1 cellular context compared by ENCODE assay signal in the genomic region with DNA sequence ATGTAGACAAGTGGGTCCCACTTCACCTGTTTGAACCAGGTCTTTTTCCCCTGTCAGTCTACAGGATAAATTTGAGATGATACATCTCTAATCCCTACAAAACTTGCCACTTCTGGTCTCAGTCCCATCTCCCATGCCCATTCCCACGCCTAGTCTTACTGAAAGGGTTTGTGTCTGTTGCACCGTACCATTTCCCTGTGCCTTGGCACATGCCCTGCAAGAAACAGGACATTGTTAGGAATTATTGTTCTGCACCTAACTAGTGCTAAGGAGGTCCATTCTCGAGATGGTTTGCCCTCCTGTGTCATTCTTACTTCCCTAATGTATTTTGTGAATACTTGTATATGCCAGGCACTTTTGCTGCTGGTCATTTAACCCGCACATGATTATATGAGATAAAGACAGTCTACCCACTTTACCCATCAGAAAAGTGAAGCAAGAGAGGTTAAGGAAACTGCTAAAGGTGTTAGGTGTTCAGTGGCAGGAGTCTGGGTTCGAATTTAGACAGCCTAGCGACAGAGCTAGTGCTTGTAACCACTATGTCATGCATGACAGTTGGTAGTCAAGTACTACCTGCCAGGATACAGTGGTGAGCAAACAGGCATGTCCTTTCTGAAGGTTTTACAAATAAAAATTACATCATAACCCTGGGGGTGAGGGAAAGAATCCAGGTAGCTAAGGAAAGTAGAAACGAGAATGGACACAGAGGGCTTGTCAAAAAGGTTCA.
TF ChIP-seq lines count a peak whose summit lies in the region.

No MANE protein-coding gene starts in this region.

TF ChIP-seq in HepG2, 621 proteins besides CTCF, POLR2A, EP300 and RAD21:
- peak; percentile 95 for TF ChIP-seq RBM22 (optimal IDR thresholded peaks at IDR 0.05; ENCODE audit: low read length)
- TF ChIP-seq CEBPG (CRISPR knock-in tag; IDR thresholded peaks at IDR 0.05), result peak; percentile 30; the same call in 1 of the 2 replicates
- TF ChIP-seq, protein P1, sequence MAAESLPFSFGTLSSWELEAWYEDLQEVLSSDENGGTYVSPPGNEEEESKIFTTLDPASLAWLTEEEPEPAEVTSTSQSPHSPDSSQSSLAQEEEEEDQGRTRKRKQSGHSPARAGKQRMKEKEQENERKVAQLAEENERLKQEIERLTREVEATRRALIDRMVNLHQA (CRISPR knock-in tag; IDR thresholded peaks at IDR 0.05), result no peak
- 0 out of 2 replicates have a peak, but pooled peaks have one; percentile 4 for TF ChIP-seq CEBPB (IDR thresholded peaks at IDR 0.05; ENCODE audit: borderline replicate concordance, low read depth, low read length)
- no peak for TF ChIP-seq NR2F6 (IDR thresholded peaks at IDR 0.05)
- TF ChIP-seq NR2F6 (CRISPR knock-in tag; IDR thresholded peaks at IDR 0.05), result no peak
- TF ChIP-seq POLR2AphosphoS5 (IDR thresholded peaks at IDR 0.05; ENCODE audit: low read depth, low read length), result peak; percentile 9; the same call in 1 of the 2 replicates
- TF ChIP-seq, protein P2, sequence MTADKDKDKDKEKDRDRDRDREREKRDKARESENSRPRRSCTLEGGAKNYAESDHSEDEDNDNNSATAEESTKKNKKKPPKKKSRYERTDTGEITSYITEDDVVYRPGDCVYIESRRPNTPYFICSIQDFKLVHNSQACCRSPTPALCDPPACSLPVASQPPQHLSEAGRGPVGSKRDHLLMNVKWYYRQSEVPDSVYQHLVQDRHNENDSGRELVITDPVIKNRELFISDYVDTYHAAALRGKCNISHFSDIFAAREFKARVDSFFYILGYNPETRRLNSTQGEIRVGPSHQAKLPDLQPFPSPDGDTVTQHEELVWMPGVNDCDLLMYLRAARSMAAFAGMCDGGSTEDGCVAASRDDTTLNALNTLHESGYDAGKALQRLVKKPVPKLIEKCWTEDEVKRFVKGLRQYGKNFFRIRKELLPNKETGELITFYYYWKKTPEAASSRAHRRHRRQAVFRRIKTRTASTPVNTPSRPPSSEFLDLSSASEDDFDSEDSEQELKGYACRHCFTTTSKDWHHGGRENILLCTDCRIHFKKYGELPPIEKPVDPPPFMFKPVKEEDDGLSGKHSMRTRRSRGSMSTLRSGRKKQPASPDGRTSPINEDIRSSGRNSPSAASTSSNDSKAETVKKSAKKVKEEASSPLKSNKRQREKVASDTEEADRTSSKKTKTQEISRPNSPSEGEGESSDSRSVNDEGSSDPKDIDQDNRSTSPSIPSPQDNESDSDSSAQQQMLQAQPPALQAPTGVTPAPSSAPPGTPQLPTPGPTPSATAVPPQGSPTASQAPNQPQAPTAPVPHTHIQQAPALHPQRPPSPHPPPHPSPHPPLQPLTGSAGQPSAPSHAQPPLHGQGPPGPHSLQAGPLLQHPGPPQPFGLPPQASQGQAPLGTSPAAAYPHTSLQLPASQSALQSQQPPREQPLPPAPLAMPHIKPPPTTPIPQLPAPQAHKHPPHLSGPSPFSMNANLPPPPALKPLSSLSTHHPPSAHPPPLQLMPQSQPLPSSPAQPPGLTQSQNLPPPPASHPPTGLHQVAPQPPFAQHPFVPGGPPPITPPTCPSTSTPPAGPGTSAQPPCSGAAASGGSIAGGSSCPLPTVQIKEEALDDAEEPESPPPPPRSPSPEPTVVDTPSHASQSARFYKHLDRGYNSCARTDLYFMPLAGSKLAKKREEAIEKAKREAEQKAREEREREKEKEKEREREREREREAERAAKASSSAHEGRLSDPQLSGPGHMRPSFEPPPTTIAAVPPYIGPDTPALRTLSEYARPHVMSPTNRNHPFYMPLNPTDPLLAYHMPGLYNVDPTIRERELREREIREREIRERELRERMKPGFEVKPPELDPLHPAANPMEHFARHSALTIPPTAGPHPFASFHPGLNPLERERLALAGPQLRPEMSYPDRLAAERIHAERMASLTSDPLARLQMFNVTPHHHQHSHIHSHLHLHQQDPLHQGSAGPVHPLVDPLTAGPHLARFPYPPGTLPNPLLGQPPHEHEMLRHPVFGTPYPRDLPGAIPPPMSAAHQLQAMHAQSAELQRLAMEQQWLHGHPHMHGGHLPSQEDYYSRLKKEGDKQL (CRISPR knock-in tag; IDR thresholded peaks at IDR 0.05; ENCODE audit: low read depth), result no peak
- TF ChIP-seq FOXA3 (CRISPR knock-in tag; IDR thresholded peaks at IDR 0.05), result no peak
- TF ChIP-seq, protein P3, sequence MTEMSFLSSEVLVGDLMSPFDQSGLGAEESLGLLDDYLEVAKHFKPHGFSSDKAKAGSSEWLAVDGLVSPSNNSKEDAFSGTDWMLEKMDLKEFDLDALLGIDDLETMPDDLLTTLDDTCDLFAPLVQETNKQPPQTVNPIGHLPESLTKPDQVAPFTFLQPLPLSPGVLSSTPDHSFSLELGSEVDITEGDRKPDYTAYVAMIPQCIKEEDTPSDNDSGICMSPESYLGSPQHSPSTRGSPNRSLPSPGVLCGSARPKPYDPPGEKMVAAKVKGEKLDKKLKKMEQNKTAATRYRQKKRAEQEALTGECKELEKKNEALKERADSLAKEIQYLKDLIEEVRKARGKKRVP (CRISPR knock-in tag; IDR thresholded peaks at IDR 0.05), result 0 out of 4 replicates have a peak, but pooled peaks of 1 of the 2 experiments have one; percentile 18
- no peak for TF ChIP-seq ZNF546 (CRISPR knock-in tag; conservative IDR thresholded peaks at IDR 0.05)
- TF ChIP-seq ZNF451 (CRISPR knock-in tag; IDR thresholded peaks at IDR 0.05), result no peak
- TF ChIP-seq NFKB2 (CRISPR knock-in tag; IDR thresholded peaks at IDR 0.05; ENCODE audit: borderline replicate concordance), result no peak
- no peak for TF ChIP-seq ZNF501 (CRISPR knock-in tag; IDR thresholded peaks at IDR 0.05)
- no peak for TF ChIP-seq THYN1 (CRISPR knock-in tag; IDR thresholded peaks at IDR 0.05; ENCODE audit: borderline replicate concordance, low read depth)
- no peak for TF ChIP-seq ZSCAN25 (CRISPR knock-in tag; IDR thresholded peaks at IDR 0.05)
- TF ChIP-seq TCF7 (IDR thresholded peaks at IDR 0.05; ENCODE audit: low read depth), result no peak
- TF ChIP-seq CREB1 (IDR thresholded peaks at IDR 0.05), result no peak
- peak; percentile 36; the same call in 1 of the 2 replicates for TF ChIP-seq CREB1 (CRISPR knock-in tag; IDR thresholded peaks at IDR 0.05)
- TF ChIP-seq GATA4 (IDR thresholded peaks at IDR 0.05; ENCODE audit: borderline replicate concordance, low read depth), result 0 out of 2 replicates have a peak, but pooled peaks have one; percentile 8
- TF ChIP-seq SAP130 (CRISPR knock-in tag; IDR thresholded peaks at IDR 0.05; ENCODE audit: low read depth), result 0 out of 2 replicates have a peak, but pooled peaks have one; percentile 16
- no peak for TF ChIP-seq ZFP1 (CRISPR knock-in tag; IDR thresholded peaks at IDR 0.05)
- TF ChIP-seq MBD4 (IDR thresholded peaks at IDR 0.05; ENCODE audit: borderline replicate concordance, low read length), result peak; percentile 37; the same call in 1 of the 2 replicates
- peak; percentile 53 for TF ChIP-seq POLR2G (IDR thresholded peaks at IDR 0.05; ENCODE audit: low read depth, low read length)
